Comparison of ENCODE assay signal across 8 cellular contexts in the genomic region with DNA sequence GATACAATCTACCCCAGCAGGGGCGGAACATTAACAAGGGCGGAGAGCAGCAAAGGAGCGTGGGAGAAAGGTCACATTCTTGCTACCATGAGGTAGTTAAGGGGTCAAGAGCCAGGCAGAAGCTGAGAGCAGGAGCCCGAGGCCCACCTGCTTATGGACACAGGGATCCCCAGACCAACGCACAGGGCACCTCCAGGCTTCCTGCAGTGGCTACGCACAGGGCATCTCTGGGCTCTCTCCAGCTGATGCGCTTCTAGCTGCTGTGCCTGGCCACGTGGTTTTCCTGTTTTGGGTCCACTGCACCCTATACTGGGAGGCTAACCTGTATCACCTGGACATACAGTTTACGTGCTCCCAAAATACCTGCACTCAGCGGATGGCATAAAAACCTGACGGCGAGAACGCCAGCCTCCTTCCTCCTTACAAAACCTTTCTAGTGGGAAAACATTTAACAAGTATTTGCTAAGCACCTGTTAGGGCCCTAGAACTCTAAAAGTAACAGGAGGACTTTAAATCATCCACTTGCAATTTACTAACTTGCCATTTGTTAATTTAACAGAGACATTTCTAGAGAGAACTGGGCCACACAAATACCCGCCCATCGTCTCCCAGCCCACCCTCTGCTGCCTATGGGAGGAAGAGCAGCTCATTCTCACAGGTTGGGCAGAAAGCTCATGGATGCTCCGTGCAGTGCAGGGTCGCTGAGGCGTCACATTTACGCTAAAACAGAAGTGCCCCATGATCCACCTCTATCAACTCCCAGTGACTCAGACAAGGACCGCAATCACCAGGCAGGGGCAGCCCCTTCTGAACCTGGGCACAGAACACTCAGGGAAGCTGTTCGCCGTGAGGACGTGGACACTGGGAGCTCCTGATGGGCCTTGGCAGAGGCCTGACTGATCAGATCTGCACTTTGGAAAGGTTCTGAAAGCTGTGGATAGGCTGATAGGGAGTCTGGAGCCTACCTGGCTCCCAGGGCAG.
A peak's percentile ranks its signal among the peaks of the same experiment; 100 is the strongest.
DNase-seq lines count a peak whose midpoint lies in the region; ATAC-seq and TF ChIP-seq lines count a peak whose summit lies in the region.

No MANE protein-coding gene starts in this region.

- H3K4me1 Mint-ChIP-seq in progenitor cell of endocrine pancreas (ENCODE audit: low read depth) = peaks cover 59% of the 10 kb centered on the region

- H3K9me3 Mint-ChIP-seq in activated naive CD4-positive, alpha-beta T cell treated with anti-CD3 and anti-CD28 coated beads, Interleukin-2, amount 50 U/mL, for 72 hours = no peaks in the 10 kb centered on the region
- no peaks in the 10 kb centered on the region for H3K9me3 Mint-ChIP-seq in progenitor cell of endocrine pancreas (ENCODE audit: low read depth)

- peak; percentile 52 to 76 for DNase-seq in activated naive CD4-positive, alpha-beta T cell treated with anti-CD3 and anti-CD28 coated beads, Interleukin-2, amount 50 U/mL, for 72 hours (ENCODE audit: low spot score in 2 of 2)
- DNase-seq in progenitor cell of endocrine pancreas (ENCODE audit: low spot score, unreplicated experiment) (no peak), HT-29 (ENCODE audit: low spot score) (no peak), Kasumi-1 (lab: John Stamatoyannopoulos, UW) (no peak), NCI-H446 (lab: John Stamatoyannopoulos, UW) (no peak), iPS-NIHi11 (ENCODE audit: low spot score) (no peak)

- no peak overlapping the region for H3K4me3 Mint-ChIP-seq in progenitor cell of endocrine pancreas (ENCODE audit: low read depth)

- no peaks in the 10 kb centered on the region for H3K27me3 Mint-ChIP-seq in progenitor cell of endocrine pancreas

- peaks cover 6 to 7% of the 10 kb centered on the region in 2 donors for H3K36me3 Mint-ChIP-seq in activated naive CD4-positive, alpha-beta T cell treated with anti-CD3 and anti-CD28 coated beads, Interleukin-2, amount 50 U/mL, for 72 hours
- H3K36me3 Mint-ChIP-seq in progenitor cell of endocrine pancreas (ENCODE audit: insufficient read depth) = no peaks in the 10 kb centered on the region

- TF ChIP-seq CTCF in progenitor cell of endocrine pancreas (IDR thresholded peaks at IDR 0.05; ENCODE audit: unreplicated experiment) = no peak

- ATAC-seq in GM18868 (IDR thresholded peaks at IDR 0.05; ENCODE audit: unreplicated experiment) (peak; percentile 88), HG03565 (IDR thresholded peaks at IDR 0.05; ENCODE audit: unreplicated experiment) (peak; percentile 49)
- peak; percentile 62 to 78 for ATAC-seq in activated naive CD4-positive, alpha-beta T cell treated with anti-CD3 and anti-CD28 coated beads, Interleukin-2, amount 50 U/mL, for 72 hours

- H3K27ac Mint-ChIP-seq in activated naive CD4-positive, alpha-beta T cell treated with anti-CD3 and anti-CD28 coated beads, Interleukin-2, amount 50 U/mL, for 72 hours = peak overlapping the region in 1 of 2 donors; percentile 81
- peak overlapping the region; percentile 78 for H3K27ac Mint-ChIP-seq in progenitor cell of endocrine pancreas

Comparison
In these comparisons a context has a peak if more than half of its experiments do, and no peak if none do; other contexts are left out.
1. DNase-seq: peak in activated naive CD4-positive, alpha-beta T cell treated with anti-CD3 and anti-CD28 coated beads, Interleukin-2, amount 50 U/mL, for 72 hours (2 of 2); none in progenitor cell of endocrine pancreas (single experiment), HT-29 (single experiment), Kasumi-1 (0 of 2), NCI-H446 (0 of 2) and iPS-NIHi11 (single experiment).
2. Peak in every context shown above with its lines, with median percentiles within 50 percentile points of each other: ATAC-seq.